Comparison of ENCODE assay signal across 8 cellular contexts in genomic region chr3:29683306-29683993, GRCh38.
DNase-seq lines count a peak whose midpoint lies in the region; ATAC-seq and TF ChIP-seq lines count a peak whose summit lies in the region.

No MANE protein-coding gene starts in this region.

- H3K36me3 ChIP-seq in thymus (ENCODE audit: control insufficient read depth, insufficient read depth): no peaks in the 10 kb centered on the region

- 91% methylated on average over 3 of the region's 3 CpGs for WGBS in thymus

- H3K27ac ChIP-seq in thymus (ENCODE audit: low read depth): peak overlapping the region; percentile 37

- no peaks in the 10 kb centered on the region for H3K27me3 ChIP-seq in thymus (ENCODE audit: control insufficient read depth, insufficient read depth)

- H3K9me3 ChIP-seq in thymus (ENCODE audit: control insufficient read depth): no peaks in the 10 kb centered on the region

- H3K4me3 ChIP-seq in AG10803 (ENCODE audit: low read length) (no peak overlapping the region), fibroblast of villous mesenchyme (ENCODE audit: low read depth, low read length) (no peak overlapping the region), thymus (ENCODE audit: low read length) (no peak overlapping the region)

- no peaks in the 10 kb centered on the region for H3K4me1 ChIP-seq in thymus (ENCODE audit: control insufficient read depth, insufficient read depth, low read length)

- DNase-seq in AG10803 (ENCODE audit: low read depth) (peak; percentile 37), LoVo (ENCODE audit: low spot score) (peak; percentile 51), fibroblast of villous mesenchyme (ENCODE audit: low read depth) (peak; percentile 90), T1000 (lab: John Stamatoyannopoulos, UW) (no peak), occipital lobe (lab: John Stamatoyannopoulos, UW) (no peak), NCI-H82 (lab: John Stamatoyannopoulos, UW) (no peak)

- peak; percentile 49 for ATAC-seq in GM21737 (IDR thresholded peaks at IDR 0.05; ENCODE audit: unreplicated experiment)

- TF ChIP-seq CTCF in AG10803 (conservative IDR thresholded peaks at IDR 0.05; ENCODE audit: low read length): no peak
- TF ChIP-seq CTCF in fibroblast of villous mesenchyme (IDR thresholded peaks at IDR 0.05; ENCODE audit: insufficient read depth, low read depth, low read length): no peak

Comparison
In these comparisons a context has a peak if more than half of its experiments do, and no peak if none do; other contexts are left out.
1. DNase-seq: peak in AG10803 (single experiment), LoVo (single experiment) and fibroblast of villous mesenchyme (single experiment); none in T1000 (single experiment), occipital lobe (single experiment) and NCI-H82 (single experiment).